In the genomic region with DNA sequence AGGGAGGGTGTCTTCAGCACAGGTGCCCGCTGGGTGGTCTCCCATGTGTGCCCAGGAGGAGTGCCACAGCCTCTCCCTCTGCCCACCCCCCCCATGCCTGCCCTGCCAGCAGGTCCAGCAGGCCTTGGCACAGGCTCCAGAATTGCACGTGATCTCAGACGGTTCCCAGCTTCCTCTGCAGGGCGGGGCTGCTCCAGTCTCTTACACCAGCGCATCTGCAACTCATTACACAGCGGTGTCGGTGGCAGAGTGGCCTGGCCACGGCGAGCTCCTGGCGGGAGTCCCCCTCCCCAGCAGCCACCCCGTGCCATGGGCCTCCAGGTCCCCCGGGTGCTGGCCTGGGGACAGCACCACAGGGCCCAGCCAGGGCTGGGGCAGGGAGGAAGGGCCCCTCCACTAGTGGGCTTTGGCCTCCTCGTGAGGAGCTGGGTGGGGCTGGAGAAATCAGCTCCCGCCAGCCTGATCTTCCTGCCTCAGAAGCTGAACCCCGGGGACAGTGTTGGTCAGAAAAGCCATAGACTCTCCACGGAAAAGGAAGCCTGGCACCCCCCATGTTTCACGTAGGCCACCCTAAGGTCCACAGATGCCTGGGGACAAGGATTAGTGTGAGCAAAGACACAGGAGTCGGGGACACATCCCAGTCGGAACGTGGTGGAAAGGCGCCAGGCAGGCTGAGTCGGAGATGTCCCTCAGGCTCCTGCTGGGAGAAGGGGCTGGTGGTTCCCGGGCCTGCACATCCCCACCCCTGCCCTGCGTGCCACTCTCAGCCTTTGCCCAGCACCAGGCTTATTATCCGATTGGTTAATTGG, we compare ENCODE assay signal across 7 cellular contexts. TPM values are rescaled to one million over a fixed set of nuclear protein-coding genes. Genes with fewer than 3 reads are reported as not detected.
A peak's percentile ranks its signal among the peaks of the same experiment; 100 is the strongest.
DNase-seq lines count a peak whose midpoint lies in the region; ATAC-seq and TF ChIP-seq lines count a peak whose summit lies in the region.

No MANE protein-coding gene starts in this region.

- H3K4me1 ChIP-seq in PC-9 (replicated peaks; ENCODE audit: insufficient read depth) (peaks cover 12% of the 10 kb centered on the region), uterus (peaks cover 9 to 48% of the 10 kb centered on the region in 2 donors)

- H3K36me3 ChIP-seq in PC-9 (ENCODE audit: low read depth) (no peaks in the 10 kb centered on the region), uterus (no peaks in the 10 kb centered on the region)

- 0 out of 2 replicates have a peak overlapping the region, but pooled peaks have one; percentile 23 for H3K27ac ChIP-seq in PC-9
- H3K27ac ChIP-seq in uterus: peak overlapping the region; percentile 84 to 85

- H3K4me2 ChIP-seq in PC-9: no peak overlapping the region

- TF ChIP-seq POLR2A in uterus (IDR thresholded peaks at IDR 0.05): peak in 1 of 2 donors; percentile 47

- H3K4me3 ChIP-seq in PC-9 (no peak overlapping the region), uterus (peak overlapping the region in 1 of 2 donors; percentile 31)

- intact Hi-C loops in PC-9 (cut with micrococcal nuclease; ENCODE audit: unreplicated experiment) (no loop called here), uterus (cut with DNase I; ENCODE audit: low total_unique reads) (no loop called here)

- H3K27me3 ChIP-seq in PC-9 (ENCODE audit: insufficient read depth, low read depth) (no peaks in the 10 kb centered on the region), uterus (no peaks in the 10 kb centered on the region)

- H4K20me1 ChIP-seq in PC-9 (ENCODE audit: insufficient read depth): peaks cover 32% of the 10 kb centered on the region

- peaks cover 94% of the 10 kb centered on the region for H3K79me2 ChIP-seq in PC-9 (ENCODE audit: low read depth)

- H3K9me3 ChIP-seq in PC-9 (ENCODE audit: insufficient read depth, low read depth) (no peaks in the 10 kb centered on the region), uterus (no peaks in the 10 kb centered on the region)

- peaks cover 10% of the 10 kb centered on the region; the same call in 1 of the 2 replicates for H3F3A ChIP-seq in PC-9 (ENCODE audit: insufficient read depth, low read depth)

- no TSS peak for BruUV-seq in PC-9 (replicated peaks; lab: Mats Ljungman, UMichigan)

- POLR2A ChIA-PET in PC-9 (lab: Charles Lee; ENCODE audit: unreplicated experiment): interaction anchor here (0.6 to 1.0 kb wide), 2 partner anchors 38 to 77 kb away, joined by 3 to 4 read pairs; no protein-coding TSS in a partner anchor

- no peak overlapping the region for H2AFZ ChIP-seq in PC-9

- no peaks in the 10 kb centered on the region for H3K9me2 ChIP-seq in PC-9 (ENCODE audit: insufficient read depth)

- no peak for TF ChIP-seq CTCF in PC-9 (conservative IDR thresholded peaks at IDR 0.05)
- TF ChIP-seq CTCF in uterus (IDR thresholded peaks at IDR 0.05): peak in 1 of 4 experiments; percentile 17

- no peak for ATAC-seq in HG02870 (IDR thresholded peaks at IDR 0.05; ENCODE audit: unreplicated experiment)
- ATAC-seq in GM19324 (IDR thresholded peaks at IDR 0.05; ENCODE audit: low FRiP score, unreplicated experiment): no peak

- peak; percentile 64 for DNase-seq in HS-5 (ENCODE audit: low read depth)
- DNase-seq in PC-9: peak; percentile 48 to 87
- peak; percentile 72 to 83 for DNase-seq in dermis microvascular lymphatic vessel endothelial cell (ENCODE audit: low read depth in 2 of 2)
- DNase-seq in mesenteric fat pad (ENCODE audit: low spot score): peak; percentile 95
- DNase-seq in uterus: peak; percentile 91 to 93

- CTCF ChIA-PET in PC-9 (lab: Charles Lee): interaction anchor here (1.2 kb wide), 1 partner anchor 45 kb away, joined by 5 read pairs; no protein-coding TSS in a partner anchor

RNA-seq across cellular contexts. Expression of a gene that starts 40.2 kb away (rescaled TPM):
- total RNA-seq in PC-9 (2021) (116 and 146 TPM in 2 replicates), dermis microvascular lymphatic vessel endothelial cell (14.0 and 22.4 TPM in 2 replicates), mesenteric fat pad (129 TPM), uterus (10 to 100 TPM; 17.1 to 84.6 (median 24.0) TPM)
